ENCODE assay signal across 19 cellular contexts in the genomic region with DNA sequence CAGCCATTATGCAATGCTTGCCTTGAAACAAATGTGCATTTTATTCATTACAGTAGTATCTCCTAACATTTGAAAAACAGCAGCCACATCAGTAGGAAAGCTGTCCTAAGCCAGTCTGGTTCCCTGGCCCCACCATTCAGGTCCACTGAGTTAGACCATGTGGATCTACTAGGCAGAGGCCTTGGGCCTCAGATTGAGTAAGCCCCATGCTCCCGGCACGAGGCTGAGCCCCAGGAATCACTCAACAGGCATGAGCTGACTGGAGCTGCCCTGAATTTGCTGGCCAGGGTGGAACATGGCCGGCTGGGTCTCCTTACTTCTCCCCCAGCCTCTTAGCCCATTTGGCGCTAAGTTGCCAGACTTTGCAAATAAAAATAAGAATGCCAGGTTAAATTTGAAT.
A peak's percentile ranks its signal among the peaks of the same experiment; 100 is the strongest.
DNase-seq lines count a peak whose midpoint lies in the region; ATAC-seq and TF ChIP-seq lines count a peak whose summit lies in the region.
"Had no signal": no experiment of that assay in that cellular context is flagged by ENCODE, and none has a peak within 500 bp of the region (broad histone marks: within the 10 kb centered on the region; RNA-seq: fewer than 3 reads in every experiment).

No MANE protein-coding gene starts in this region.

- H3K36me3 Mint-ChIP-seq in naive thymus-derived CD8-positive, alpha-beta T cell, result peaks cover 6 to 18% (median 15%) of the 10 kb centered on the region in 3 donors
- H3K36me3 Mint-ChIP-seq in mesothelial cell of epicardium, result peaks cover 3% of the 10 kb centered on the region

- ATAC-seq in naive thymus-derived CD8-positive, alpha-beta T cell, result no peak
- ATAC-seq in HG03108 (IDR thresholded peaks at IDR 0.05; ENCODE audit: unreplicated experiment) (no peak), GM19035 (IDR thresholded peaks at IDR 0.05; ENCODE audit: unreplicated experiment) (no peak)

- H3K4me1 Mint-ChIP-seq in naive thymus-derived CD8-positive, alpha-beta T cell, result peaks cover 35 to 71% (median 60%) of the 10 kb centered on the region in 4 donors
- peaks cover 28% of the 10 kb centered on the region for H3K4me1 Mint-ChIP-seq in mesothelial cell of epicardium

- H3K4me3 ChIP-seq in AG10803 (ENCODE audit: low read length), result no peak overlapping the region
- no peak overlapping the region for H3K4me3 ChIP-seq in BLaER1 treated with 17β-estradiol and CSF1 and Interleukin-3, amounts not matched to agents 10 nM and 100 nM
- H3K4me3 ChIP-seq: GM23248, SJSA1 had no signal

- no peaks in the 10 kb centered on the region for H3K27me3 Mint-ChIP-seq in naive thymus-derived CD8-positive, alpha-beta T cell
- H3K27me3 Mint-ChIP-seq in mesothelial cell of epicardium (ENCODE audit: low read depth), result no peaks in the 10 kb centered on the region

- H3K9me3 ChIP-seq in BLaER1 treated with 17β-estradiol and CSF1 and Interleukin-3, amounts not matched to agents 10 nM and 100 nM (replicated peaks in 1 of 11), result peaks cover 6 to 18% (median 13%) of the 10 kb centered on the region in 11 experiments; a peak in 20 of 22 replicates

- peaks cover 56 to 69% (median 65%) of the 10 kb centered on the region in 10 experiments for H3K4me1 ChIP-seq in BLaER1 treated with 17β-estradiol and CSF1 and Interleukin-3, amounts not matched to agents 10 nM and 100 nM

- TF ChIP-seq CTCF in AG10803 (conservative IDR thresholded peaks at IDR 0.05; ENCODE audit: low read length), result no peak
- TF ChIP-seq CTCF in RWPE1 (conservative IDR thresholded peaks at IDR 0.05; ENCODE audit: low read depth), result no peak
- no peak for TF ChIP-seq CTCF in mesothelial cell of epicardium (IDR thresholded peaks at IDR 0.05; ENCODE audit: unreplicated experiment)

- peak overlapping the region in 10 of 11 experiments; percentile 86 to 96 (median 94); a peak in 16 of 22 replicates for H3K4me2 ChIP-seq in BLaER1 treated with 17β-estradiol and CSF1 and Interleukin-3, amounts not matched to agents 10 nM and 100 nM

- POLR2A ChIA-PET in RWPE1 (lab: Yijun Ruan, JAX; ENCODE audit: low non-redundant PET), result interaction anchor here (1.0 kb wide), 1 partner anchor 104 kb away, joined by 3 read pairs; the partner anchor contains the start of gene ZFP36L2
- POLR2A ChIA-PET in naive thymus-derived CD8-positive, alpha-beta T cell (lab: Charles Lee), result interaction anchor here (0.7 to 32.7 kb wide), 4 partner anchors 12 to 99 kb away, joined by 3 to 2148 read pairs (median 678); partner anchors contain the start of gene ZFP36L2

- DNase-seq in AG10803 (ENCODE audit: low read depth), result peak; percentile 55
- DNase-seq in RWPE1 (ENCODE audit: low spot score), result no peak
- no peak for DNase-seq in naive thymus-derived CD8-positive, alpha-beta T cell
- DNase-seq in NCI-H82 (lab: John Stamatoyannopoulos, UW), result no peak
- DNase-seq in mesothelial cell of epicardium (ENCODE audit: low spot score in 2 of 2, unreplicated experiment in 2 of 2), result no peak
- DNase-seq: COR-L47, GF-D8, GM23248, HCEC 1CT, NCI-H1105 treated with DMSO at 0.1 percent for 48 hours, NCI-H1694 treated with DMSO at 0.1 percent for 48 hours, NCI-H510A, NCI-H748 treated with DMSO at 0.1 percent for 48 hours, OCI-M1, RPMI8226 had no signal

- peak overlapping the region in 8 of 10 donors; percentile 2 to 84 (median 45) for H3K27ac Mint-ChIP-seq in naive thymus-derived CD8-positive, alpha-beta T cell
- H3K27ac Mint-ChIP-seq in mesothelial cell of epicardium, result no peak overlapping the region

- peak overlapping the region in 1 of 10 donors; percentile 20 for H3K4me3 Mint-ChIP-seq in naive thymus-derived CD8-positive, alpha-beta T cell
- H3K4me3 Mint-ChIP-seq in mesothelial cell of epicardium, result no peak overlapping the region

- no peaks in the 10 kb centered on the region for H3K27me3 ChIP-seq in BLaER1 treated with 17β-estradiol and CSF1 and Interleukin-3, amounts not matched to agents 10 nM and 100 nM
- H3K27me3 ChIP-seq: SJSA1 had no signal

- CTCF ChIA-PET in RWPE1 (lab: Yijun Ruan, JAX), result interaction anchor here (0.7 kb wide), 1 partner anchor 175 kb away, joined by 4 read pairs; no protein-coding TSS in a partner anchor

- H4K20me1 ChIP-seq in BLaER1 treated with 17β-estradiol and CSF1 and Interleukin-3, amounts not matched to agents 10 nM and 100 nM, result no peaks in the 10 kb centered on the region

- peaks cover 0 to 15% (median 10%) of the 10 kb centered on the region in 9 donors for H3K9me3 Mint-ChIP-seq in naive thymus-derived CD8-positive, alpha-beta T cell
- peaks cover 18% of the 10 kb centered on the region for H3K9me3 Mint-ChIP-seq in mesothelial cell of epicardium

- no peak overlapping the region for H3K9ac ChIP-seq in BLaER1 treated with 17β-estradiol and CSF1 and Interleukin-3, amounts not matched to agents 10 nM and 100 nM
- H3K9ac ChIP-seq: GM23248 had no signal

- H3K36me3 ChIP-seq in BLaER1 treated with 17β-estradiol and CSF1 and Interleukin-3, amounts not matched to agents 10 nM and 100 nM, result no peaks in the 10 kb centered on the region
- H3K36me3 ChIP-seq: SJSA1 had no signal

- H3K27ac ChIP-seq in BLaER1 treated with 17β-estradiol and CSF1 and Interleukin-3, amounts not matched to agents 10 nM and 100 nM, result peak overlapping the region in 1 of 11 experiments; percentile 0; a peak in 1 of 22 replicates
- H3K27ac ChIP-seq in RWPE1, result peak overlapping the region; percentile 98
- H3K27ac ChIP-seq: GM23248, SJSA1 had no signal
